Comparison of ENCODE assay signal across 2 cellular contexts in the genomic region with DNA sequence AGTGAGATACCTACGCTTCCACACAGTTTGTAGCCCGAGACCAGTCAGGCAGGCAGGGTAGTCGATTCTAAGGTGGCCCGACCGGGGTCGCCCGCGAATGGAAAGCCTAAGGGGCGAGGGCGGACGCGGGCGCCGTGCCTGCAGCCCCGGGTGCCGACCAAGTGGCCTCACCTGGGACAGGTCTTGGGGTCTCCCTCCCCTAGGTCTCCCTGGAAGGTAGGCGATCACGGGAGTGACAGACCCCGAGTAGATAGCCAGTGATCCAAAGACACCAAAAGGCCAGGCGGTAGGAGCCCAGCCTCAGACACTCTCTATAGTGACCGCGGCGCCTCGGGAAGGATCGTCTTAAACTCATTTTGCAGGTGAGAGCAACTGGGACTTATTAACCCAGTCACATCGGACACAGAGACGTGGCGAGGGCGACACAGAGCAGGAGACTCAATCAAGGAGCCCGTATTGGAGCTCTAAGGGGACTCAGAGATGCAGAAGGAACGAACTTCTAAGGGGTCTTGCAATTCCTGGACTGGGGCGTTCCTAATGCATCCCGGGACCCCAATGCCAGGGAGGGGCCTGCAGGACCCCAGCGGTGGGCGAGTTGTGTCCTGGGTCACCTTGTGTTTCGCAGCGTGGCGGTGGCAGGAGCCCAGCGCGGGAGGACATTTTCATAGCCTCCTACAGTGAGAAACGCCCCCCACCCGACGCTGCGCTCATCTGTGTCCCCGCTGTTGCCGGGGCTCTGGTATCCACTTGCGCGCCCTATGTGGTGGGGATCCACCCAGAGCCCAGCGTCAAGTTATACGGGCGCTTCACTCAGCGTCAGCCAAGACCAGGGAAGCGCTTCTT.
TF ChIP-seq lines count a peak whose summit lies in the region.

No MANE protein-coding gene starts in this region.

TF ChIP-seq in liver, 16 proteins besides CTCF, POLR2A, EP300 and RAD21:
- TF ChIP-seq FOXA2 (IDR thresholded peaks at IDR 0.05) (no peak), MAX (IDR thresholded peaks at IDR 0.05) (no peak), RXRA (IDR thresholded peaks at IDR 0.05) (no peak), EGR1 (IDR thresholded peaks at IDR 0.05; ENCODE audit: low read depth in 2 of 2) (no peak), HNF4G (IDR thresholded peaks at IDR 0.05) (no peak), YY1 (IDR thresholded peaks at IDR 0.05) (no peak)
- TF ChIP-seq, protein P1, sequence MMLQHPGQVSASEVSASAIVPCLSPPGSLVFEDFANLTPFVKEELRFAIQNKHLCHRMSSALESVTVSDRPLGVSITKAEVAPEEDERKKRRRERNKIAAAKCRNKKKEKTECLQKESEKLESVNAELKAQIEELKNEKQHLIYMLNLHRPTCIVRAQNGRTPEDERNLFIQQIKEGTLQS (IDR thresholded peaks at IDR 0.05), result no peak
TF ChIP-seq in liver: peak in this region for 0.

TF ChIP-seq in HepG2, 621 proteins besides CTCF, POLR2A, EP300 and RAD21:
- TF ChIP-seq POLR2G (IDR thresholded peaks at IDR 0.05; ENCODE audit: low read depth, low read length) (no peak), GATA4 (IDR thresholded peaks at IDR 0.05; ENCODE audit: borderline replicate concordance, low read depth) (no peak), KAT8 (CRISPR knock-in tag; IDR thresholded peaks at IDR 0.05) (no peak), LRRFIP1 (CRISPR knock-in tag; conservative IDR thresholded peaks at IDR 0.05) (no peak), TAF15 (IDR thresholded peaks at IDR 0.05; ENCODE audit: low read depth, low read length, poor library complexity, severe bottlenecking) (no peak)
